ENCODE assay signal across 9 cellular contexts in genomic region chr2:30148850-30149249, GRCh38. TPM values are rescaled to one million over a fixed set of nuclear protein-coding genes. Genes with fewer than 3 reads are reported as not detected.
A peak's percentile ranks its signal among the peaks of the same experiment; 100 is the strongest.
DNase-seq lines count a peak whose midpoint lies in the region; ATAC-seq, FAIRE-seq and TF ChIP-seq lines count a peak whose summit lies in the region.
"Had no signal": no experiment of that assay in that cellular context is flagged by ENCODE, and none has a peak within 500 bp of the region (broad histone marks: within the 10 kb centered on the region; RNA-seq: fewer than 3 reads in every experiment).

No MANE protein-coding gene starts in this region.

- no peaks in the 10 kb centered on the region for H3K9me1 ChIP-seq in keratinocyte (ENCODE audit: control insufficient read depth, extremely low read depth, insufficient read depth, low read length)

- H3K4me3 Mint-ChIP-seq in activated T-cell treated with anti-CD3 and anti-CD28 coated beads, Interleukin-2, amount 50 U/mL, for 4 hours = peak overlapping the region; percentile 84
- H3K4me3 Mint-ChIP-seq in activated CD4-positive, alpha-beta memory T cell treated with anti-CD3 and anti-CD28 coated beads, Interleukin-2, amount 10 ng/mL, durations not matched to agents 7 days and 5 days = peak overlapping the region; percentile 72

- CTCF ChIA-PET in activated CD4-positive, alpha-beta memory T cell treated with anti-CD3 and anti-CD28 coated beads, Interleukin-2, amount 10 ng/mL, durations not matched to agents 7 days and 5 days (lab: Charles Lee) = interaction anchor here (1.2 to 7.0 kb wide), 7 partner anchors 7 to 563 kb away, joined by 4 to 80 read pairs (median 10); no protein-coding TSS in a partner anchor

- peak overlapping the region; percentile 99 for H3K4me2 ChIP-seq in keratinocyte (ENCODE audit: control insufficient read depth, extremely low read depth, insufficient read depth, low read depth, low read length)

- H3K9me3 ChIP-seq in keratinocyte (ENCODE audit: control insufficient read depth, low read depth, low read length) (no peaks in the 10 kb centered on the region), thoracic aorta (no peaks in the 10 kb centered on the region)

- dilution Hi-C loops in keratinocyte (cut with MboI; ENCODE audit: extremely low pct_ligation_motif_present, low sequenced_read_pairs) = no loop called here

- H3K36me3 ChIP-seq in keratinocyte (ENCODE audit: control insufficient read depth in 2 of 2, extremely low read depth in 1 of 2, insufficient read depth in 2 of 2, low read length in 2 of 2) (peaks cover 4 to 7% of the 10 kb centered on the region in 2 experiments), thoracic aorta (no peaks in the 10 kb centered on the region)

- no peak overlapping the region for H3K27ac Mint-ChIP-seq in activated CD4-positive, alpha-beta memory T cell treated with anti-CD3 and anti-CD28 coated beads, Interleukin-2, amount 10 ng/mL, durations not matched to agents 7 days and 5 days

- ATAC-seq in activated T-cell treated with anti-CD3 and anti-CD28 coated beads, Interleukin-2, amount 50 U/mL, for 4 hours = no peak
- no peak for ATAC-seq in thoracic aorta (ENCODE audit: insufficient number of reproducible peaks, low FRiP score, low read depth)

- peaks cover 25% of the 10 kb centered on the region for H3K36me3 Mint-ChIP-seq in activated T-cell treated with anti-CD3 and anti-CD28 coated beads, Interleukin-2, amount 50 U/mL, for 4 hours (ENCODE audit: insufficient read depth)
- peaks cover 25% of the 10 kb centered on the region for H3K36me3 Mint-ChIP-seq in activated CD4-positive, alpha-beta memory T cell treated with anti-CD3 and anti-CD28 coated beads, Interleukin-2, amount 10 ng/mL, durations not matched to agents 7 days and 5 days (ENCODE audit: low read depth)

- FAIRE-seq in keratinocyte (lab: Jason Lieb, UNC) = no peak

- H3K4me1 ChIP-seq in keratinocyte (ENCODE audit: control insufficient read depth, extremely low read depth, insufficient read depth, low read length) = peaks cover 32% of the 10 kb centered on the region
- H3K4me1 ChIP-seq in thoracic aorta (ENCODE audit: control insufficient read depth in 1 of 2, low read depth in 2 of 2) = peaks cover 48 to 54% of the 10 kb centered on the region in 2 donors

- no peaks in the 10 kb centered on the region for H3K9me3 Mint-ChIP-seq in activated T-cell treated with anti-CD3 and anti-CD28 coated beads, Interleukin-2, amount 50 U/mL, for 4 hours
- H3K9me3 Mint-ChIP-seq in activated CD4-positive, alpha-beta memory T cell treated with anti-CD3 and anti-CD28 coated beads, Interleukin-2, amount 10 ng/mL, durations not matched to agents 7 days and 5 days = no peaks in the 10 kb centered on the region

- no peaks in the 10 kb centered on the region for H3K27me3 ChIP-seq in keratinocyte (ENCODE audit: control insufficient read depth, extremely low read depth, insufficient read depth, low read length)
- H3K27me3 ChIP-seq in thoracic aorta (replicated peaks; ENCODE audit: insufficient read depth) = no peaks in the 10 kb centered on the region

- no peak for DNase-seq in activated T-cell treated with anti-CD3 and anti-CD28 coated beads, Interleukin-2, amount 50 U/mL, for 4 hours
- DNase-seq in activated T-cell treated with anti-CD3 and anti-CD28 coated beads, Interleukin-2, amount 50 U/mL, for 1 hour = no peak
- DNase-seq in activated CD4-positive, alpha-beta memory T cell treated with anti-CD3 and anti-CD28 coated beads, Interleukin-2, amount 10 ng/mL, durations not matched to agents 7 days and 5 days = no peak
- DNase-seq in keratinocyte (ENCODE audit: low read depth, low spot score) (no peak), thoracic aorta (ENCODE audit: low spot score) (no peak), epidermal melanocyte (ENCODE audit: insufficient read length, low spot score) (no peak)
- DNase-seq in activated effector memory CD4-positive, alpha-beta T cell treated with anti-CD3 and anti-CD28 coated beads, Interleukin-2, amount 50 U/mL, for 16 hours = no peak
- DNase-seq in activated effector memory CD4-positive, alpha-beta T cell treated with Interleukin-2 at 50 U/mL for 16 hours = no peak
- DNase-seq: NCI-H1436 had no signal

- peak overlapping the region; percentile 93 for H3K27ac ChIP-seq in keratinocyte (ENCODE audit: control insufficient read depth, insufficient read depth, low read length)
- H3K27ac ChIP-seq in thoracic aorta = peak overlapping the region in 1 of 2 donors; percentile 97

- H4K20me1 ChIP-seq in keratinocyte (ENCODE audit: control insufficient read depth, extremely low read depth, insufficient read depth, low read length) = peaks cover 11% of the 10 kb centered on the region

- H3K4me1 Mint-ChIP-seq in activated T-cell treated with anti-CD3 and anti-CD28 coated beads, Interleukin-2, amount 50 U/mL, for 4 hours (ENCODE audit: low read depth) = peaks cover 66% of the 10 kb centered on the region
- peaks cover 40% of the 10 kb centered on the region for H3K4me1 Mint-ChIP-seq in activated CD4-positive, alpha-beta memory T cell treated with anti-CD3 and anti-CD28 coated beads, Interleukin-2, amount 10 ng/mL, durations not matched to agents 7 days and 5 days

- no peak overlapping the region for H2AFZ ChIP-seq in keratinocyte (ENCODE audit: control insufficient read depth, low read length)

- H3K27me3 Mint-ChIP-seq in activated T-cell treated with anti-CD3 and anti-CD28 coated beads, Interleukin-2, amount 50 U/mL, for 4 hours (ENCODE audit: low read depth) = no peaks in the 10 kb centered on the region
- no peaks in the 10 kb centered on the region for H3K27me3 Mint-ChIP-seq in activated CD4-positive, alpha-beta memory T cell treated with anti-CD3 and anti-CD28 coated beads, Interleukin-2, amount 10 ng/mL, durations not matched to agents 7 days and 5 days

- H3K4me3 ChIP-seq in keratinocyte (ENCODE audit: control insufficient read depth in 2 of 3, extremely low read depth in 1 of 3, insufficient read depth in 2 of 3, low read depth in 1 of 3, low read length in 3 of 3) (peak overlapping the region; percentile 13 to 88 (median 55)), thoracic aorta (peak overlapping the region; percentile 95)

- peaks cover 21% of the 10 kb centered on the region for H3K79me2 ChIP-seq in keratinocyte (ENCODE audit: control insufficient read depth, insufficient read depth, low read length)

- H3K9ac ChIP-seq in keratinocyte (ENCODE audit: control insufficient read depth, extremely low read depth, insufficient read depth, low read length) = peak overlapping the region; percentile 31

- TF ChIP-seq CTCF in keratinocyte (optimal IDR thresholded peaks at IDR 0.05 in 1 of 3, IDR thresholded peaks at IDR 0.05 in 1 of 3, conservative IDR thresholded peaks at IDR 0.05 in 1 of 3; ENCODE audit: extremely low read depth in 1 of 3, insufficient read depth in 2 of 3, low read length in 3 of 3) (no peak), thoracic aorta (IDR thresholded peaks at IDR 0.05) (no peak)

- POLR2A ChIA-PET in activated CD4-positive, alpha-beta memory T cell treated with anti-CD3 and anti-CD28 coated beads, Interleukin-2, amount 10 ng/mL, durations not matched to agents 7 days and 5 days (lab: Charles Lee) = interaction anchor here (0.9 to 7.0 kb wide), 4 partner anchors 8 to 564 kb away, joined by 3 to 53 read pairs (median 21); partner anchors contain the start of gene LBH

RNA-seq across cellular contexts. Expression of gene YPEL5, which starts 2.0 kb away (rescaled TPM):
- total RNA-seq in activated T-cell treated with anti-CD3 and anti-CD28 coated beads, Interleukin-2, amount 50 U/mL, for 4 hours = 10 to 100 TPM; 13.7 to 20.6 (median 15.4) TPM
- 10 to 100 TPM; 51.2 to 52.9 TPM for total RNA-seq in activated CD4-positive, alpha-beta memory T cell treated with anti-CD3 and anti-CD28 coated beads, Interleukin-2, amount 10 ng/mL, durations not matched to agents 7 days and 5 days
- polyA plus RNA-seq in keratinocyte = 70.7 to 149 TPM (median 126 TPM) in 3 replicates
- 64.9 TPM for polyA plus RNA-seq in keratinocyte (2011; ENCODE audit: low read depth)
- 101 and 134 TPM in 2 replicates for polyA plus RNA-seq in keratinocyte (2011; cell fraction: cytosol; rRNA removed)
- 118 and 123 TPM in 2 replicates for polyA plus RNA-seq in keratinocyte (2011; cell fraction: nucleus; rRNA removed)
- 61.5 and 163 TPM in 2 replicates for polyA plus RNA-seq in keratinocyte (2012; ENCODE audit: low replicate concordance)
- 33.9 to 127 TPM (median 83.5 TPM) in 3 replicates for polyA minus RNA-seq in keratinocyte
- polyA minus RNA-seq in keratinocyte (2011; cell fraction: cytosol; rRNA and poly(A)+ RNA removed) = 47.6 TPM
- 74.0 and 123 TPM in 2 replicates for polyA minus RNA-seq in keratinocyte (2011; cell fraction: nucleus; rRNA and poly(A)+ RNA removed)
- total RNA-seq in thoracic aorta = 100 to 1,000 TPM in 1 of 2 donors, 10 to 100 TPM in 1; 83.9 to 103 TPM
